21 cellular contexts compared by ENCODE assay signal in genomic region chr19:39098365-39099269, GRCh38. TPM values are rescaled to one million over a fixed set of nuclear protein-coding genes. Genes with fewer than 3 reads are reported as not detected.
"Had no signal": no experiment of that assay in that cellular context is flagged by ENCODE, and none has a peak within 500 bp of the region (broad histone marks: within the 10 kb centered on the region; RNA-seq: fewer than 3 reads in every experiment).

No MANE protein-coding gene starts in this region.

- H3K27me3 ChIP-seq: right lobe of liver had no signal

- DNase-seq: activated CD4-positive, alpha-beta T cell treated with anti-CD3 and anti-CD28 coated beads for 36 hours; activated CD8-positive, alpha-beta memory T cell treated with anti-CD3 and anti-CD28 coated beads, Interleukin-2, amount 50 U/mL, for 4 hours; activated CD8-positive, alpha-beta T cell treated with anti-CD3 and anti-CD28 coated beads for 36 hours; activated naive CD4-positive, alpha-beta T cell; activated naive CD8-positive, alpha-beta T cell treated with anti-CD3 and anti-CD28 coated beads, Interleukin-2, amount 50 U/mL, for 24 hours; activated T-cell treated with anti-CD3 and anti-CD28 coated beads, Interleukin-2, amount 50 U/mL, for 72 hours; dorsolateral prefrontal cortex; foreskin melanocyte; head of caudate nucleus; immature natural killer cell; left colon; naive B cell; right lobe of liver; T-helper 9 cell; trophoblast cell had no signal

- ATAC-seq: activated CD4-positive, alpha-beta T cell treated with anti-CD3 and anti-CD28 coated beads for 36 hours; activated CD8-positive, alpha-beta T cell treated with anti-CD3 and anti-CD28 coated beads for 36 hours; activated naive CD8-positive, alpha-beta T cell treated with anti-CD3 and anti-CD28 coated beads, Interleukin-2, amount 50 U/mL, for 24 hours; activated T-cell treated with anti-CD3 and anti-CD28 coated beads, Interleukin-2, amount 50 U/mL, for 72 hours; left colon; stimulated activated effector memory CD8-positive, alpha-beta T cell treated with anti-CD3 and anti-CD28 coated beads, Interleukin-12 subunit alpha, Interleukin-12 subunit beta, amount 100 ng/mL, for 72 hours had no signal

- H3K36me3 Mint-ChIP-seq: stimulated activated effector memory CD8-positive, alpha-beta T cell treated with anti-CD3 and anti-CD28 coated beads, Interleukin-12 subunit alpha, Interleukin-12 subunit beta, amount 100 ng/mL, for 72 hours had no signal

- H3K4me1 ChIP-seq: ascending aorta, prostate gland had no signal

- H3K36me3 ChIP-seq: ascending aorta, neutrophil, prostate gland, right lobe of liver had no signal

- H3K4me1 Mint-ChIP-seq: activated CD4-positive, alpha-beta T cell treated with anti-CD3 and anti-CD28 coated beads for 36 hours; immature natural killer cell; naive B cell had no signal

- H3K9me3 ChIP-seq: ascending aorta, neutrophil, prostate gland, right lobe of liver had no signal

- H3K4me3 Mint-ChIP-seq: activated CD4-positive, alpha-beta T cell treated with anti-CD3 and anti-CD28 coated beads for 36 hours; activated CD8-positive, alpha-beta T cell treated with anti-CD3 and anti-CD28 coated beads for 36 hours; activated naive CD8-positive, alpha-beta T cell treated with anti-CD3 and anti-CD28 coated beads, Interleukin-2, amount 50 U/mL, for 24 hours; immature natural killer cell; stimulated activated effector memory CD8-positive, alpha-beta T cell treated with anti-CD3 and anti-CD28 coated beads, Interleukin-12 subunit alpha, Interleukin-12 subunit beta, amount 100 ng/mL, for 72 hours had no signal

- H3K27ac Mint-ChIP-seq: activated CD4-positive, alpha-beta T cell treated with anti-CD3 and anti-CD28 coated beads for 36 hours; activated CD8-positive, alpha-beta T cell treated with anti-CD3 and anti-CD28 coated beads for 36 hours; activated naive CD8-positive, alpha-beta T cell treated with anti-CD3 and anti-CD28 coated beads, Interleukin-2, amount 50 U/mL, for 24 hours; activated T-cell treated with anti-CD3 and anti-CD28 coated beads, Interleukin-2, amount 50 U/mL, for 72 hours; immature natural killer cell; naive B cell; stimulated activated effector memory CD8-positive, alpha-beta T cell treated with anti-CD3 and anti-CD28 coated beads, Interleukin-12 subunit alpha, Interleukin-12 subunit beta, amount 100 ng/mL, for 72 hours had no signal

- H3K9me3 Mint-ChIP-seq: activated CD8-positive, alpha-beta T cell treated with anti-CD3 and anti-CD28 coated beads for 36 hours; activated naive CD8-positive, alpha-beta T cell treated with anti-CD3 and anti-CD28 coated beads, Interleukin-2, amount 50 U/mL, for 24 hours; activated T-cell treated with anti-CD3 and anti-CD28 coated beads, Interleukin-2, amount 50 U/mL, for 72 hours; immature natural killer cell; naive B cell; stimulated activated effector memory CD8-positive, alpha-beta T cell treated with anti-CD3 and anti-CD28 coated beads, Interleukin-12 subunit alpha, Interleukin-12 subunit beta, amount 100 ng/mL, for 72 hours had no signal

- H3K4me3 ChIP-seq: ascending aorta, prostate gland, right lobe of liver had no signal

- H3K27ac ChIP-seq: ascending aorta, neutrophil, prostate gland, right lobe of liver, VCaP had no signal

RNA-seq across cellular contexts. Expression of gene ACP7, which starts 14.4 kb away (rescaled TPM):
- total RNA-seq: activated CD4-positive, alpha-beta T cell treated with anti-CD3 and anti-CD28 coated beads for 36 hours; activated CD8-positive, alpha-beta T cell treated with anti-CD3 and anti-CD28 coated beads for 36 hours; activated T-cell treated with anti-CD3 and anti-CD28 coated beads, Interleukin-2, amount 50 U/mL, for 72 hours; ascending aorta; left colon; lung microvascular endothelial cell; right lobe of liver had no signal
- polyA plus RNA-seq: immature natural killer cell had no signal
